1 cellular context compared by ENCODE assay signal in genomic region chr20:11195169-11195568, GRCh38.
TF ChIP-seq lines count a peak whose summit lies in the region.

No MANE protein-coding gene starts in this region.

TF ChIP-seq in IMR-90, 13 proteins besides CTCF, POLR2A, EP300 and RAD21:
- TF ChIP-seq NFE2L2 (IDR thresholded peaks at IDR 0.05; ENCODE audit: low read depth, low read length) (no peak), CEBPB (IDR thresholded peaks at IDR 0.05; ENCODE audit: low read depth, low read length) (no peak), MAZ (IDR thresholded peaks at IDR 0.05; ENCODE audit: borderline replicate concordance, low read depth, low read length) (no peak), MXI1 (IDR thresholded peaks at IDR 0.05; ENCODE audit: borderline replicate concordance, low read depth, low read length) (no peak), MAFK (IDR thresholded peaks at IDR 0.05; ENCODE audit: low read depth, low read length) (no peak), CHD1 (IDR thresholded peaks at IDR 0.05; ENCODE audit: low read depth, low read length) (no peak), RCOR1 (IDR thresholded peaks at IDR 0.05; ENCODE audit: insufficient replicate concordance, low read length) (no peak), ELK1 (IDR thresholded peaks at IDR 0.05; ENCODE audit: borderline replicate concordance, low read depth, low read length) (no peak), SMC3 (IDR thresholded peaks at IDR 0.05; ENCODE audit: low read depth, low read length) (no peak), BHLHE40 (IDR thresholded peaks at IDR 0.05; ENCODE audit: low read depth, low read length) (no peak), RFX5 (IDR thresholded peaks at IDR 0.05; ENCODE audit: low read depth, low read length) (no peak)
- TF ChIP-seq, protein P1, sequence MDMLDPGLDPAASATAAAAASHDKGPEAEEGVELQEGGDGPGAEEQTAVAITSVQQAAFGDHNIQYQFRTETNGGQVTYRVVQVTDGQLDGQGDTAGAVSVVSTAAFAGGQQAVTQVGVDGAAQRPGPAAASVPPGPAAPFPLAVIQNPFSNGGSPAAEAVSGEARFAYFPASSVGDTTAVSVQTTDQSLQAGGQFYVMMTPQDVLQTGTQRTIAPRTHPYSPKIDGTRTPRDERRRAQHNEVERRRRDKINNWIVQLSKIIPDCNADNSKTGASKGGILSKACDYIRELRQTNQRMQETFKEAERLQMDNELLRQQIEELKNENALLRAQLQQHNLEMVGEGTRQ (IDR thresholded peaks at IDR 0.05; ENCODE audit: low read depth, low read length): no peak
